ENCODE assay signal across 32 cellular contexts in genomic region chr10:129375171-129375570, GRCh38.
"Had no signal": no experiment of that assay in that cellular context is flagged by ENCODE, and none has a peak within 500 bp of the region (broad histone marks: within the 10 kb centered on the region; RNA-seq: fewer than 3 reads in every experiment).

No MANE protein-coding gene starts in this region.

- H3K4me1 ChIP-seq: esophagus squamous epithelium, gastroesophageal sphincter had no signal

- H3K9me3 Mint-ChIP-seq: activated B cell treated with CpG ODN at 0.5 μM for 24 hours; activated CD8-positive, alpha-beta T cell treated with anti-CD3 and anti-CD28 coated beads for 36 hours; activated T-cell treated with anti-CD3 and anti-CD28 coated beads, Interleukin-2, amount 50 U/mL, for 4 hours; activated T-helper 17 cell treated with anti-CD3 and anti-CD28 coated beads, Interleukin-2, amount 50 U/mL, for 72 hours; central memory CD8-positive, alpha-beta T cell; effector memory CD8-positive, alpha-beta T cell; T-cell; T-helper 2 cell treated with Interferon-gamma antibody and Interleukin-4, amounts not matched to agents 5 μg/mL and 100 μg/mL, for 36 hours had no signal

- H3K9me3 ChIP-seq: esophagus squamous epithelium, gastroesophageal sphincter had no signal

- H3K36me3 Mint-ChIP-seq: activated naive CD8-positive, alpha-beta T cell; T-cell had no signal

- H3K27ac ChIP-seq: brain microvascular endothelial cell, esophagus squamous epithelium, gastroesophageal sphincter, WERI-Rb-1 had no signal

- H3K36me3 ChIP-seq: brain microvascular endothelial cell, esophagus squamous epithelium, gastroesophageal sphincter, WERI-Rb-1 had no signal

- H3K4me3 ChIP-seq: esophagus squamous epithelium, gastroesophageal sphincter had no signal

- ATAC-seq: activated CD4-positive, CD25-positive, alpha-beta regulatory T cell treated with anti-CD3 and anti-CD28 coated beads, Interleukin-2, amount 50 U/mL, for 24 hours; activated CD8-positive, alpha-beta T cell treated with anti-CD3 and anti-CD28 coated beads for 36 hours; activated T-cell treated with anti-CD3 and anti-CD28 coated beads, Interleukin-2, amount 50 U/mL, for 4 hours; activated T-helper 17 cell treated with anti-CD3 and anti-CD28 coated beads, Interleukin-2, amount 50 U/mL, for 72 hours; effector memory CD8-positive, alpha-beta T cell; gastroesophageal sphincter; T-cell; T-helper 17 cell had no signal

- H3K27me3 ChIP-seq: brain microvascular endothelial cell, esophagus squamous epithelium had no signal

- H3K4me1 Mint-ChIP-seq: activated B cell treated with CpG ODN at 0.5 μM for 24 hours; activated T-helper 17 cell treated with anti-CD3 and anti-CD28 coated beads, Interleukin-2, amount 50 U/mL, for 72 hours; central memory CD8-positive, alpha-beta T cell; T-helper 17 cell had no signal

- DNase-seq: activated B cell treated with CpG ODN at 0.5 μM for 24 hours; activated CD4-positive, alpha-beta T cell treated with anti-CD3 and anti-CD28 coated beads for 48 hours; activated CD4-positive, alpha-beta T cell treated with anti-CD3 and anti-CD28 coated beads, Interleukin-2, amount 50 U/mL, for 1 hour; activated CD4-positive, alpha-beta T cell treated with anti-CD3 and anti-CD28 coated beads, Interleukin-2, amount 50 U/mL, for 48 hours; activated CD8-positive, alpha-beta memory T cell treated with anti-CD3 and anti-CD28 coated beads for 24 hours; activated CD8-positive, alpha-beta T cell treated with anti-CD3 and anti-CD28 coated beads for 36 hours; activated effector memory CD4-positive, alpha-beta T cell treated with Interleukin-2 at 50 U/mL for 16 hours; activated gamma-delta T cell treated with Interleukin-2 at 50 U/mL for 16 hours; activated naive CD4-positive, alpha-beta T cell treated with anti-CD3 and anti-CD28 coated beads, Interleukin-2, amount 50 U/mL, for 16 hours; activated naive CD4-positive, alpha-beta T cell treated with Interleukin-2 at 50 U/mL for 16 hours; activated T-cell treated with anti-CD3 and anti-CD28 coated beads, Interleukin-2, amount 50 U/mL, for 4 hours; amniotic stem cell; anterior cingulate cortex; brain microvascular endothelial cell; cortex of kidney; dermis blood vessel endothelial cell; effector CD4-positive, alpha-beta T cell; effector memory CD8-positive, alpha-beta T cell; erythroblast; esophagus squamous epithelium; foreskin melanocyte; SW 1271; T-cell; T-helper 17 cell; T1000; WERI-Rb-1 had no signal

- H3K27ac Mint-ChIP-seq: activated B cell treated with CpG ODN at 0.5 μM for 24 hours; activated CD8-positive, alpha-beta T cell treated with anti-CD3 and anti-CD28 coated beads for 36 hours; activated naive CD8-positive, alpha-beta T cell; activated T-helper 17 cell treated with anti-CD3 and anti-CD28 coated beads, Interleukin-2, amount 50 U/mL, for 72 hours; effector memory CD8-positive, alpha-beta T cell; T-cell; T-helper 17 cell; T-helper 2 cell treated with Interferon-gamma antibody and Interleukin-4, amounts not matched to agents 5 μg/mL and 100 μg/mL, for 36 hours had no signal

- H3K4me3 Mint-ChIP-seq: activated B cell treated with CpG ODN at 0.5 μM for 24 hours; activated CD8-positive, alpha-beta T cell treated with anti-CD3 and anti-CD28 coated beads for 36 hours; activated naive CD8-positive, alpha-beta T cell; activated T-cell treated with anti-CD3 and anti-CD28 coated beads, Interleukin-2, amount 50 U/mL, for 4 hours; activated T-helper 17 cell treated with anti-CD3 and anti-CD28 coated beads, Interleukin-2, amount 50 U/mL, for 72 hours; central memory CD8-positive, alpha-beta T cell; effector memory CD8-positive, alpha-beta T cell; T-cell; T-helper 17 cell; T-helper 2 cell treated with Interferon-gamma antibody and Interleukin-4, amounts not matched to agents 5 μg/mL and 100 μg/mL, for 36 hours had no signal
